Comparison of ENCODE assay signal across 8 cellular contexts in genomic region chr17:2337811-2338657, GRCh38. TPM values are rescaled to one million over a fixed set of nuclear protein-coding genes. Genes with fewer than 3 reads are reported as not detected.
DNase-seq lines count a peak whose midpoint lies in the region; ATAC-seq and TF ChIP-seq lines count a peak whose summit lies in the region.

No MANE protein-coding gene starts in this region.

- TF ChIP-seq CTCF in CD4-positive, alpha-beta T cell (IDR thresholded peaks at IDR 0.05) = no peak
- TF ChIP-seq CTCF in fibroblast of lung (conservative IDR thresholded peaks at IDR 0.05 in 1 of 2, IDR thresholded peaks at IDR 0.05 in 1 of 2; ENCODE audit: low read depth in 1 of 2, low read length in 2 of 2) (no peak), natural killer cell (IDR thresholded peaks at IDR 0.05) (no peak), suprapubic skin (IDR thresholded peaks at IDR 0.05) (no peak)

- peak overlapping the region; percentile 90 for H3K27ac Mint-ChIP-seq in CD4-positive, alpha-beta T cell
- H3K27ac Mint-ChIP-seq in activated T-helper 17 cell treated with anti-CD3 and anti-CD28 coated beads, Interleukin-2, amount 50 U/mL, for 72 hours = peak overlapping the region; percentile 68
- peak overlapping the region; percentile 34 to 66 for H3K27ac Mint-ChIP-seq in natural killer cell

- DNase-seq in CD4-positive, alpha-beta T cell = peak in 9 of 10 experiments; percentile 21 to 61 (median 38)
- peak; percentile 23 for DNase-seq in NOMO-1 treated with dmso at 0.1 percent for 144 hours (lab: John Stamatoyannopoulos, UW; ENCODE audit: unreplicated experiment)
- peak; percentile 38 to 60 for DNase-seq in fibroblast of lung (ENCODE audit: low read depth in 2 of 2)
- DNase-seq in natural killer cell = peak; percentile 50
- peak in 1 of 2 donors; percentile 81 for DNase-seq in suprapubic skin (ENCODE audit: low spot score in 2 of 2)

- peaks cover 15% of the 10 kb centered on the region for H3K36me3 Mint-ChIP-seq in CD4-positive, alpha-beta T cell (ENCODE audit: low read depth)
- H3K36me3 Mint-ChIP-seq in activated T-helper 17 cell treated with anti-CD3 and anti-CD28 coated beads, Interleukin-2, amount 50 U/mL, for 72 hours (ENCODE audit: low read depth) = peaks cover 6% of the 10 kb centered on the region
- H3K36me3 Mint-ChIP-seq in natural killer cell = no peaks in the 10 kb centered on the region

- no peaks in the 10 kb centered on the region for H3K9me3 ChIP-seq in CD4-positive, alpha-beta T cell (ENCODE audit: control insufficient read depth, low read length)
- H3K9me3 ChIP-seq in fibroblast of lung (ENCODE audit: control insufficient read depth, insufficient read depth, low read depth, low read length) (no peaks in the 10 kb centered on the region), suprapubic skin (no peaks in the 10 kb centered on the region)

- 3% methylated on average over 15 of the region's 60 CpGs for WGBS in suprapubic skin

- H4K20me1 ChIP-seq in fibroblast of lung (ENCODE audit: control insufficient read depth, extremely low read depth, insufficient read depth, low read length) = no peaks in the 10 kb centered on the region

- no peaks in the 10 kb centered on the region for H3K27me3 Mint-ChIP-seq in CD4-positive, alpha-beta T cell
- no peaks in the 10 kb centered on the region for H3K27me3 Mint-ChIP-seq in activated T-helper 17 cell treated with anti-CD3 and anti-CD28 coated beads, Interleukin-2, amount 50 U/mL, for 72 hours
- no peaks in the 10 kb centered on the region for H3K27me3 Mint-ChIP-seq in natural killer cell (ENCODE audit: low read depth in 2 of 2)

- H3K4me3 Mint-ChIP-seq in CD4-positive, alpha-beta T cell = peak overlapping the region; percentile 88
- H3K4me3 Mint-ChIP-seq in activated T-helper 17 cell treated with anti-CD3 and anti-CD28 coated beads, Interleukin-2, amount 50 U/mL, for 72 hours = peak overlapping the region; percentile 81
- H3K4me3 Mint-ChIP-seq in natural killer cell = peak overlapping the region; percentile 99

- peak overlapping the region; percentile 63 for H3K4me2 ChIP-seq in fibroblast of lung (ENCODE audit: extremely low read depth, insufficient read depth, low read length)

- no peak for TF ChIP-seq POLR2A in suprapubic skin (IDR thresholded peaks at IDR 0.05)

- H3K4me1 ChIP-seq in fibroblast of lung (ENCODE audit: control insufficient read depth, extremely low read depth, insufficient read depth, low read length) = peaks cover 13% of the 10 kb centered on the region
- peaks cover 27% of the 10 kb centered on the region for H3K4me1 ChIP-seq in suprapubic skin

- CTCF ChIA-PET in CD4-positive, alpha-beta T cell (lab: Charles Lee) = interaction anchor here (0.9 to 2.9 kb wide), 4 partner anchors 15 to 280 kb away, joined by 3 to 18 read pairs (median 6); no protein-coding TSS in a partner anchor

- POLR2A ChIA-PET in CD4-positive, alpha-beta T cell (lab: Charles Lee) = interaction anchor here (0.6 to 4.4 kb wide), 5 partner anchors 15 to 640 kb away, joined by 3 to 66 read pairs (median 48); partner anchors contain the start of genes MNT, SMG6 and SRR

- H3K27ac ChIP-seq in CD4-positive, alpha-beta T cell (ENCODE audit: low read depth, low read length) = peak overlapping the region; percentile 53
- H3K27ac ChIP-seq in fibroblast of lung (ENCODE audit: insufficient read depth, low read length) (peak overlapping the region; percentile 35), suprapubic skin (peak overlapping the region; percentile 92)

- H3K79me2 ChIP-seq in fibroblast of lung (ENCODE audit: control insufficient read depth, insufficient read depth, low read length) = peaks cover 29% of the 10 kb centered on the region

- intact Hi-C loops in CD4-positive, alpha-beta T cell (cut with DNase I, micrococcal nuclease) = loop anchor here (2.0 to 5.0 kb wide), 3 partner anchors 63 to 286 kb away; partner anchors contain the start of genes MNT (in 2 of the 2) and METTL16 (in 1 of the 2)
- intact Hi-C loops in natural killer cell (cut with micrococcal nuclease) = no loop called here

- H3K4me3 ChIP-seq in fibroblast of lung (replicated peaks in 1 of 4; ENCODE audit: control extremely low read depth in 1 of 4, insufficient read depth in 1 of 4, low read depth in 3 of 4, low read length in 4 of 4) = peak overlapping the region; percentile 9 to 95 (median 58)
- H3K4me3 ChIP-seq in suprapubic skin = peak overlapping the region; percentile 97

- peaks cover 32% of the 10 kb centered on the region for H3K4me1 Mint-ChIP-seq in CD4-positive, alpha-beta T cell (ENCODE audit: low read depth)
- H3K4me1 Mint-ChIP-seq in activated T-helper 17 cell treated with anti-CD3 and anti-CD28 coated beads, Interleukin-2, amount 50 U/mL, for 72 hours = peaks cover 4% of the 10 kb centered on the region
- peaks cover 17 to 19% of the 10 kb centered on the region in 2 donors for H3K4me1 Mint-ChIP-seq in natural killer cell

- peaks cover 9% of the 10 kb centered on the region for H3K36me3 ChIP-seq in fibroblast of lung (ENCODE audit: control insufficient read depth, insufficient read depth, low read length)
- peaks cover 22% of the 10 kb centered on the region for H3K36me3 ChIP-seq in suprapubic skin

- no peaks in the 10 kb centered on the region for H3K9me3 Mint-ChIP-seq in CD4-positive, alpha-beta T cell
- no peaks in the 10 kb centered on the region for H3K9me3 Mint-ChIP-seq in activated T-helper 17 cell treated with anti-CD3 and anti-CD28 coated beads, Interleukin-2, amount 50 U/mL, for 72 hours
- no peaks in the 10 kb centered on the region for H3K9me3 Mint-ChIP-seq in natural killer cell

- peak; percentile 15 for ATAC-seq in CD4-positive, alpha-beta T cell (ENCODE audit: poor library complexity)
- peak; percentile 12 for ATAC-seq in GM21825 (IDR thresholded peaks at IDR 0.05; ENCODE audit: unreplicated experiment)
- peak; percentile 57 for ATAC-seq in activated T-helper 17 cell treated with anti-CD3 and anti-CD28 coated beads, Interleukin-2, amount 50 U/mL, for 72 hours (replicated peaks)
- ATAC-seq in natural killer cell = peak; percentile 41 to 48 (median 47)
- ATAC-seq in HG02938 (IDR thresholded peaks at IDR 0.05; ENCODE audit: unreplicated experiment) = no peak

- peak overlapping the region; percentile 86 for H3K9ac ChIP-seq in fibroblast of lung (ENCODE audit: insufficient read depth, low read length)

- TF ChIP-seq EP300 in suprapubic skin (IDR thresholded peaks at IDR 0.05) = no peak

- H2AFZ ChIP-seq in fibroblast of lung (ENCODE audit: low read length) = peak overlapping the region; percentile 48

- no peaks in the 10 kb centered on the region for H3K27me3 ChIP-seq in CD4-positive, alpha-beta T cell (ENCODE audit: control insufficient read depth, insufficient read depth, low read length)
- H3K27me3 ChIP-seq in fibroblast of lung (ENCODE audit: control insufficient read depth, insufficient read depth, low read length) (no peaks in the 10 kb centered on the region), suprapubic skin (no peaks in the 10 kb centered on the region)

RNA-seq across cellular contexts. Expression of gene SGSM2, which starts 0.7 kb away (rescaled TPM):
- 100 to 1,000 TPM; 147 to 154 TPM for total RNA-seq in CD4-positive, alpha-beta T cell
- total RNA-seq in activated T-helper 17 cell treated with anti-CD3 and anti-CD28 coated beads, Interleukin-2, amount 50 U/mL, for 72 hours = 10 to 100 TPM; 35.2 to 43.4 TPM
- total RNA-seq in fibroblast of lung = 25.7 and 31.5 TPM in 2 replicates
- polyA plus RNA-seq in fibroblast of lung = 16.2 and 23.4 TPM in 2 replicates
- polyA plus RNA-seq in fibroblast of lung (2012) = 17.2 and 26.4 TPM in 2 replicates
- 59.4 and 98.2 TPM in 2 replicates for polyA minus RNA-seq in fibroblast of lung (ENCODE audit: low replicate concordance)
- 10 to 100 TPM; 65.4 to 75.7 (median 73.6) TPM for total RNA-seq in natural killer cell
- total RNA-seq in suprapubic skin = 100 to 1,000 TPM in 2 of 4 donors, 10 to 100 TPM in 2; 48.2 to 117 (median 90.4) TPM

RNA-seq across cellular contexts. Expression of gene TSR1, which starts 1.8 kb away (rescaled TPM):
- 10 to 100 TPM; 29.6 to 31.9 TPM for total RNA-seq in CD4-positive, alpha-beta T cell
- total RNA-seq in activated T-helper 17 cell treated with anti-CD3 and anti-CD28 coated beads, Interleukin-2, amount 50 U/mL, for 72 hours = 10 to 100 TPM; 48.8 to 77.1 TPM
- total RNA-seq in fibroblast of lung = 42.4 and 47.3 TPM in 2 replicates
- 13.7 and 16.9 TPM in 2 replicates for polyA plus RNA-seq in fibroblast of lung
- polyA plus RNA-seq in fibroblast of lung (2012) = 23.3 and 32.1 TPM in 2 replicates
- 19.0 and 50.4 TPM in 2 replicates for polyA minus RNA-seq in fibroblast of lung (ENCODE audit: low replicate concordance)
- 10 to 100 TPM; 19.7 to 30.7 (median 29.0) TPM for total RNA-seq in natural killer cell
- total RNA-seq in suprapubic skin = 10 to 100 TPM; 44.3 to 68.6 (median 59.3) TPM

RNA-seq across cellular contexts. Expression of gene SRR, which starts 34.3 kb away (rescaled TPM):
- 1 to 10 TPM; 2.5 to 2.8 TPM for total RNA-seq in CD4-positive, alpha-beta T cell
- 10 to 100 TPM; 11.8 to 19.1 TPM for total RNA-seq in activated T-helper 17 cell treated with anti-CD3 and anti-CD28 coated beads, Interleukin-2, amount 50 U/mL, for 72 hours
- total RNA-seq in fibroblast of lung = 14.1 and 15.0 TPM in 2 replicates
- 22.3 and 26.0 TPM in 2 replicates for polyA plus RNA-seq in fibroblast of lung
- polyA plus RNA-seq in fibroblast of lung (2012) = 19.9 and 24.1 TPM in 2 replicates
- 7.9 and 14.3 TPM in 2 replicates for polyA minus RNA-seq in fibroblast of lung (ENCODE audit: low replicate concordance)
- 10 to 100 TPM in 1 of 3 donors, 1 to 10 TPM in 2; 6.4 to 11.1 (median 7.9) TPM for total RNA-seq in natural killer cell
- 10 to 100 TPM in 3 of 4 donors, 1 to 10 TPM in 1; 4.0 to 13.9 (median 11.2) TPM for total RNA-seq in suprapubic skin

RNA-seq across cellular contexts. Expression of gene SMG6, which starts 34.4 kb away (rescaled TPM):
- 10 to 100 TPM; 39.3 to 39.7 TPM for total RNA-seq in CD4-positive, alpha-beta T cell
- 10 to 100 TPM; 39.0 to 52.8 TPM for total RNA-seq in activated T-helper 17 cell treated with anti-CD3 and anti-CD28 coated beads, Interleukin-2, amount 50 U/mL, for 72 hours
- total RNA-seq in fibroblast of lung (25.7 and 29.9 TPM in 2 replicates), natural killer cell (10 to 100 TPM; 41.6 to 49.4 (median 48.2) TPM), suprapubic skin (10 to 100 TPM; 29.6 to 58.6 (median 45.5) TPM)
- 14.7 and 15.5 TPM in 2 replicates for polyA plus RNA-seq in fibroblast of lung
- 29.6 and 34.2 TPM in 2 replicates for polyA plus RNA-seq in fibroblast of lung (2012)
- 296 and 346 TPM in 2 replicates for polyA minus RNA-seq in fibroblast of lung (ENCODE audit: low replicate concordance)

Comparison
In these comparisons a context has a peak if more than half of its experiments do, and no peak if none do; other contexts are left out.
1. H3K27ac ChIP-seq: peak in every context shown above with its lines; median percentile 92 in suprapubic skin; 53 in CD4-positive, alpha-beta T cell; 35 in fibroblast of lung.